Comparison of ENCODE assay signal across 17 cellular contexts in genomic region chr1:198907423-198907746, GRCh38.
DNase-seq lines count a peak whose midpoint lies in the region; ATAC-seq and TF ChIP-seq lines count a peak whose summit lies in the region.
"Had no signal": no experiment of that assay in that cellular context is flagged by ENCODE, and none has a peak within 500 bp of the region (broad histone marks: within the 10 kb centered on the region; RNA-seq: fewer than 3 reads in every experiment).

No MANE protein-coding gene starts in this region.

- H3F3A ChIP-seq in smooth muscle cell (ENCODE audit: low read depth): peaks cover 16% of the 10 kb centered on the region

- H3K36me3 ChIP-seq in smooth muscle cell (ENCODE audit: low read depth): peaks cover 12% of the 10 kb centered on the region

- H3K27me3 Mint-ChIP-seq in activated CD8-positive, alpha-beta memory T cell treated with anti-CD3 and anti-CD28 coated beads, Interleukin-2, amount 10 ng/mL, durations not matched to agents 7 days and 5 days: peaks cover 2% of the 10 kb centered on the region
- no peaks in the 10 kb centered on the region for H3K27me3 Mint-ChIP-seq in activated naive CD8-positive, alpha-beta T cell treated with anti-CD3 and anti-CD28 coated beads, Interleukin-2, amount 10 ng/mL, durations not matched to agents 7 days and 5 days

- H4K20me1 ChIP-seq in smooth muscle cell (ENCODE audit: low read depth): peaks cover 100% of the 10 kb centered on the region

- no peak for TF ChIP-seq CTCF in smooth muscle cell (IDR thresholded peaks at IDR 0.05; ENCODE audit: borderline replicate concordance, insufficient read depth, poor library complexity, severe bottlenecking)

- peaks cover 51% of the 10 kb centered on the region for H3K4me1 ChIP-seq in smooth muscle cell (ENCODE audit: low read depth)

- H2AFZ ChIP-seq in smooth muscle cell (ENCODE audit: low read depth): no peak overlapping the region

- peak overlapping the region; percentile 24 for H3K4me2 ChIP-seq in smooth muscle cell

- DNase-seq in activated CD8-positive, alpha-beta memory T cell treated with anti-CD3 and anti-CD28 coated beads, Interleukin-2, amount 10 ng/mL, durations not matched to agents 7 days and 5 days: no peak
- DNase-seq in activated CD8-positive, alpha-beta memory T cell treated with anti-CD3 and anti-CD28 coated beads, Interleukin-2, amount 50 U/mL, for 4 hours: no peak
- DNase-seq in activated naive CD8-positive, alpha-beta T cell treated with anti-CD3 and anti-CD28 coated beads, Interleukin-2, amount 10 ng/mL, durations not matched to agents 7 days and 5 days: no peak
- DNase-seq in smooth muscle cell (lab: John Stamatoyannopoulos, UW; ENCODE audit: unreplicated experiment): no peak
- DNase-seq in activated CD8-positive, alpha-beta memory T cell treated with anti-CD3 and anti-CD28 coated beads for 24 hours: no peak
- DNase-seq: ACHN; brain microvascular endothelial cell; effector CD8-positive, alpha-beta T cell; foreskin melanocyte; NCI-H2171; small intestine had no signal

- no peaks in the 10 kb centered on the region for H3K9me3 Mint-ChIP-seq in activated CD8-positive, alpha-beta memory T cell treated with anti-CD3 and anti-CD28 coated beads, Interleukin-2, amount 10 ng/mL, durations not matched to agents 7 days and 5 days (ENCODE audit: low read depth)
- peaks cover 2% of the 10 kb centered on the region for H3K9me3 Mint-ChIP-seq in activated naive CD8-positive, alpha-beta T cell treated with anti-CD3 and anti-CD28 coated beads, Interleukin-2, amount 10 ng/mL, durations not matched to agents 7 days and 5 days

- WGBS in smooth muscle cell (ENCODE audit: low lambda C conversion rate): 89% methylated on average over 3 of the region's 3 CpGs

- no peak overlapping the region for H3K27ac Mint-ChIP-seq in activated CD8-positive, alpha-beta memory T cell treated with anti-CD3 and anti-CD28 coated beads, Interleukin-2, amount 10 ng/mL, durations not matched to agents 7 days and 5 days
- H3K27ac Mint-ChIP-seq in activated naive CD8-positive, alpha-beta T cell treated with anti-CD3 and anti-CD28 coated beads, Interleukin-2, amount 10 ng/mL, durations not matched to agents 7 days and 5 days: peak overlapping the region; percentile 35
- H3K27ac Mint-ChIP-seq: mesothelial cell of epicardium had no signal

- CTCF ChIA-PET in activated CD8-positive, alpha-beta memory T cell treated with anti-CD3 and anti-CD28 coated beads, Interleukin-2, amount 10 ng/mL, durations not matched to agents 7 days and 5 days (lab: Charles Lee): no interaction called here

- H3K79me2 ChIP-seq in smooth muscle cell (ENCODE audit: low read depth): peaks cover 100% of the 10 kb centered on the region

- POLR2A ChIA-PET in activated naive CD8-positive, alpha-beta T cell treated with anti-CD3 and anti-CD28 coated beads, Interleukin-2, amount 10 ng/mL, durations not matched to agents 7 days and 5 days (lab: Charles Lee): no interaction called here

- TF ChIP-seq POLR2A in GM18505 (IDR thresholded peaks at IDR 0.05; ENCODE audit: borderline replicate concordance, extremely low read depth, insufficient read depth, insufficient read length): no peak

- no peaks in the 10 kb centered on the region for H3K27me3 ChIP-seq in smooth muscle cell (ENCODE audit: low read depth)
- H3K27me3 ChIP-seq: brain microvascular endothelial cell, SJSA1 had no signal

- peaks cover 33% of the 10 kb centered on the region for H3K4me1 Mint-ChIP-seq in activated CD8-positive, alpha-beta memory T cell treated with anti-CD3 and anti-CD28 coated beads, Interleukin-2, amount 10 ng/mL, durations not matched to agents 7 days and 5 days
- H3K4me1 Mint-ChIP-seq in activated naive CD8-positive, alpha-beta T cell treated with anti-CD3 and anti-CD28 coated beads, Interleukin-2, amount 10 ng/mL, durations not matched to agents 7 days and 5 days: peaks cover 36% of the 10 kb centered on the region

- H3K4me3 Mint-ChIP-seq in activated CD8-positive, alpha-beta memory T cell treated with anti-CD3 and anti-CD28 coated beads, Interleukin-2, amount 10 ng/mL, durations not matched to agents 7 days and 5 days: no peak overlapping the region
- H3K4me3 Mint-ChIP-seq in activated naive CD8-positive, alpha-beta T cell treated with anti-CD3 and anti-CD28 coated beads, Interleukin-2, amount 10 ng/mL, durations not matched to agents 7 days and 5 days: peak overlapping the region; percentile 34
- H3K4me3 Mint-ChIP-seq: mesothelial cell of epicardium had no signal

- no peak overlapping the region for H3K9ac ChIP-seq in smooth muscle cell (ENCODE audit: low read depth)

- no peak overlapping the region for H3K4me3 ChIP-seq in smooth muscle cell
- H3K4me3 ChIP-seq: SJSA1 had no signal

- ATAC-seq in activated CD8-positive, alpha-beta memory T cell treated with anti-CD3 and anti-CD28 coated beads, Interleukin-2, amount 10 ng/mL, durations not matched to agents 7 days and 5 days: peak; percentile 49
- ATAC-seq in HG02973 (IDR thresholded peaks at IDR 0.05; ENCODE audit: unreplicated experiment) (peak; percentile 50), HG02623 (IDR thresholded peaks at IDR 0.05; ENCODE audit: unreplicated experiment) (no peak), GM18505 (IDR thresholded peaks at IDR 0.05; ENCODE audit: unreplicated experiment) (no peak)
- ATAC-seq in activated naive CD8-positive, alpha-beta T cell treated with anti-CD3 and anti-CD28 coated beads, Interleukin-2, amount 10 ng/mL, durations not matched to agents 7 days and 5 days (ENCODE audit: low read depth): peak; percentile 74

- H3K36me3 Mint-ChIP-seq in activated CD8-positive, alpha-beta memory T cell treated with anti-CD3 and anti-CD28 coated beads, Interleukin-2, amount 10 ng/mL, durations not matched to agents 7 days and 5 days: peaks cover 39% of the 10 kb centered on the region
- peaks cover 43% of the 10 kb centered on the region for H3K36me3 Mint-ChIP-seq in activated naive CD8-positive, alpha-beta T cell treated with anti-CD3 and anti-CD28 coated beads, Interleukin-2, amount 10 ng/mL, durations not matched to agents 7 days and 5 days

- no peaks in the 10 kb centered on the region for H3K9me3 ChIP-seq in smooth muscle cell (replicated peaks; ENCODE audit: low read depth)
- H3K9me3 ChIP-seq: SJSA1 had no signal

- H3K27ac ChIP-seq in smooth muscle cell (ENCODE audit: low read depth): peak overlapping the region; percentile 81
- H3K27ac ChIP-seq: brain microvascular endothelial cell, SJSA1, VCaP had no signal

Comparison
In these comparisons a context has a peak if more than half of its experiments do, and no peak if none do; other contexts are left out.
1. ATAC-seq: peak in activated CD8-positive, alpha-beta memory T cell treated with anti-CD3 and anti-CD28 coated beads, Interleukin-2, amount 10 ng/mL, durations not matched to agents 7 days and 5 days (single experiment), HG02973 (single experiment) and activated naive CD8-positive, alpha-beta T cell treated with anti-CD3 and anti-CD28 coated beads, Interleukin-2, amount 10 ng/mL, durations not matched to agents 7 days and 5 days (single experiment); none in HG02623 (single experiment) and GM18505 (single experiment).